ENCODE assay signal across 1 cellular context in the genomic region with DNA sequence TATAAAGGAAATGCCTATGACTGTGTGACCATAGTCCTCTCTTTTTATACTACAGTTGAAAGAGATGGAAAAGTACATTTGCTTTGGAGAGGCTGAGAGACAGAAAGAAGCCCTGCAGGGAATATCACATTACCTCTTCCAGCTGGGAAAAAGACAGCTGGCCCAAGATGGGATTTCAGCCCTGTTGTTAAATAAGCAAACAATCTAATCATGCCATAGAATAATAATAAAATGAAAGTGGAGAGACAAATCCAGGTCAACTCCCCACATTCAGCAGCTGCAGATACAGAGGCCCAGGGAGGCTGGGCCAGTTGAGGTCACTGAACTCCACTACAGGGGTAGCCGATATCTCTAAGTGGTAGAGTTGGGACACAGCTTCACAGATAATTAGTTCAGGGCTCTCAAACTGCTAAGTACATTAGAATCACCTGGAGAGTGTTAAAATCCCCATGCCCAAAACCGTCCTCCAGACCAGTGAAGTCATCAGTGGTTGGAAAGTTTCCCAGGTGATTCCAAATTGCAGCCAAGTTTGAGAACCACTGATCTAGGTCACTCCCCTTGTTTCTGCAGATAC.
TF ChIP-seq lines count a peak whose summit lies in the region.

No MANE protein-coding gene starts in this region.

TF ChIP-seq in GM23338, 12 proteins besides CTCF, POLR2A, EP300 and RAD21 (continued from another document):
- TF ChIP-seq POLR2AphosphoS5 (IDR thresholded peaks at IDR 0.05; ENCODE audit: low read depth), result no peak
